In the genomic region with DNA sequence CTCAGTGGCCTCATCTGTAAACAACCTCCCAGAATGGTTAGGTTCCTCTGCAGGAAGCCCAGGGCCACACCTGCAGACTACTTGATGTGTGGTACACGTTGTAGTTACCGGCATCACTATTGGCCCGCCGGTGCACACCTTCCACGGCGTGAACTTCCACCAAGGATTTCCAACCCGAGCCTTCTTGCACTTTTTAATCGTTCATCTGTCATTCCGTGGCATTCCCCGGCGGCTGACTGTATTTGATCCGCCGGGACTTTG, we compare ENCODE assay signal across 1 cellular context.
TF ChIP-seq lines count a peak whose summit lies in the region.

No MANE protein-coding gene starts in this region.

TF ChIP-seq in A549, 52 proteins besides CTCF, POLR2A, EP300 and RAD21:
- TF ChIP-seq, protein P1, sequence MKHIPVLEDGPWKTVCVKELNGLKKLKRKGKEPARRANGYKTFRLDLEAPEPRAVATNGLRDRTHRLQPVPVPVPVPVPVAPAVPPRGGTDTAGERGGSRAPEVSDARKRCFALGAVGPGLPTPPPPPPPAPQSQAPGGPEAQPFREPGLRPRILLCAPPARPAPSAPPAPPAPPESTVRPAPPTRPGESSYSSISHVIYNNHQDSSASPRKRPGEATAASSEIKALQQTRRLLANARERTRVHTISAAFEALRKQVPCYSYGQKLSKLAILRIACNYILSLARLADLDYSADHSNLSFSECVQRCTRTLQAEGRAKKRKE (CRISPR knock-in tag; IDR thresholded peaks at IDR 0.05; ENCODE audit: low read depth), result no peak
- TF ChIP-seq ZC3H11A (IDR thresholded peaks at IDR 0.05) (no peak), HOXB13 (CRISPR knock-in tag; IDR thresholded peaks at IDR 0.05; ENCODE audit: low read depth) (no peak), CHD4 (IDR thresholded peaks at IDR 0.05; ENCODE audit: borderline replicate concordance) (no peak), ESRRA (IDR thresholded peaks at IDR 0.05; ENCODE audit: borderline replicate concordance, low read length) (no peak), RARB (CRISPR knock-in tag; IDR thresholded peaks at IDR 0.05) (no peak), TP53 (CRISPR knock-in tag; IDR thresholded peaks at IDR 0.05) (no peak), RFX5 (IDR thresholded peaks at IDR 0.05) (no peak)
- TF ChIP-seq, protein P2, sequence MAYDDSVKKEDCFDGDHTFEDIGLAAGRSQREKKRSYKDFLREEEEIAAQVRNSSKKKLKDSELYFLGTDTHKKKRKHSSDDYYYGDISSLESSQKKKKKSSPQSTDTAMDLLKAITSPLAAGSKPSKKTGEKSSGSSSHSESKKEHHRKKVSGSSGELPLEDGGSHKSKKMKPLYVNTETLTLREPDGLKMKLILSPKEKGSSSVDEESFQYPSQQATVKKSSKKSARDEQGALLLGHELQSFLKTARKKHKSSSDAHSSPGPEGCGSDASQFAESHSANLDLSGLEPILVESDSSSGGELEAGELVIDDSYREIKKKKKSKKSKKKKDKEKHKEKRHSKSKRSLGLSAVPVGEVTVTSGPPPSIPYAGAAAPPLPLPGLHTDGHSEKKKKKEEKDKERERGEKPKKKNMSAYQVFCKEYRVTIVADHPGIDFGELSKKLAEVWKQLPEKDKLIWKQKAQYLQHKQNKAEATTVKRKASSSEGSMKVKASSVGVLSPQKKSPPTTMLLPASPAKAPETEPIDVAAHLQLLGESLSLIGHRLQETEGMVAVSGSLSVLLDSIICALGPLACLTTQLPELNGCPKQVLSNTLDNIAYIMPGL (CRISPR knock-in tag; IDR thresholded peaks at IDR 0.05; ENCODE audit: borderline replicate concordance), result no peak
- TF ChIP-seq, protein P3, sequence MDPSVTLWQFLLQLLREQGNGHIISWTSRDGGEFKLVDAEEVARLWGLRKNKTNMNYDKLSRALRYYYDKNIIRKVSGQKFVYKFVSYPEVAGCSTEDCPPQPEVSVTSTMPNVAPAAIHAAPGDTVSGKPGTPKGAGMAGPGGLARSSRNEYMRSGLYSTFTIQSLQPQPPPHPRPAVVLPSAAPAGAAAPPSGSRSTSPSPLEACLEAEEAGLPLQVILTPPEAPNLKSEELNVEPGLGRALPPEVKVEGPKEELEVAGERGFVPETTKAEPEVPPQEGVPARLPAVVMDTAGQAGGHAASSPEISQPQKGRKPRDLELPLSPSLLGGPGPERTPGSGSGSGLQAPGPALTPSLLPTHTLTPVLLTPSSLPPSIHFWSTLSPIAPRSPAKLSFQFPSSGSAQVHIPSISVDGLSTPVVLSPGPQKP (IDR thresholded peaks at IDR 0.05; ENCODE audit: low read depth, low read length), result no peak
- TF ChIP-seq, protein P4, sequence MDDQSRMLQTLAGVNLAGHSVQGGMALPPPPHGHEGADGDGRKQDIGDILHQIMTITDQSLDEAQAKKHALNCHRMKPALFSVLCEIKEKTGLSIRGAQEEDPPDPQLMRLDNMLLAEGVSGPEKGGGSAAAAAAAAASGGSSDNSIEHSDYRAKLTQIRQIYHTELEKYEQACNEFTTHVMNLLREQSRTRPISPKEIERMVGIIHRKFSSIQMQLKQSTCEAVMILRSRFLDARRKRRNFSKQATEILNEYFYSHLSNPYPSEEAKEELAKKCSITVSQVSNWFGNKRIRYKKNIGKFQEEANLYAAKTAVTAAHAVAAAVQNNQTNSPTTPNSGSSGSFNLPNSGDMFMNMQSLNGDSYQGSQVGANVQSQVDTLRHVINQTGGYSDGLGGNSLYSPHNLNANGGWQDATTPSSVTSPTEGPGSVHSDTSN (IDR thresholded peaks at IDR 0.05), result no peak
TF ChIP-seq in A549: peak in this region for 0.
